In the genomic region with DNA sequence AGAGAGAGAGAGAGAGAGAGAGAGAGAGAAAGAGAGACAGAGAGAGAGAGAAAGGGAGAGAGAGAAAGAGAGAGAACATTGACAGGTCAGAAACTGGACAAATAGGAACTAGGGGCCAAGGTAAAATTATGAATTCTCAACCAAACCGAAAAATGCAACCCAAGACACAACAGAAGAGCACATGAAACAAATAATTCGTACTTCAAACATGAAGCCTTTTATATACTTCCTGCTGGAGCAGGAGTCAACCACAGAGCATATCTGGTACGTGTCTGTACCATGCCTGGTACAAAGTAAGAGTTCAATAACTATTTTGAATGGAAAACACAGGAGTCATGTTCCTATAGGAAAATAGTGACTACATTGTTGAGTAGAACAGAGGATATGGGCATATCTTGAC, we compare ENCODE assay signal across 16 cellular contexts. TPM values are rescaled to one million over a fixed set of nuclear protein-coding genes. Genes with fewer than 3 reads are reported as not detected.
DNase-seq lines count a peak whose midpoint lies in the region; ATAC-seq and TF ChIP-seq lines count a peak whose summit lies in the region.
"Had no signal": no experiment of that assay in that cellular context is flagged by ENCODE, and none has a peak within 500 bp of the region (broad histone marks: within the 10 kb centered on the region; RNA-seq: fewer than 3 reads in every experiment).

No MANE protein-coding gene starts in this region.

- H3K36me3 Mint-ChIP-seq in stimulated activated naive CD8-positive, alpha-beta T cell treated with anti-CD3 and anti-CD28 coated beads, Interleukin-15, Interleukin-2, amounts not matched to agents 100 ng/mL and 50 ng/mL, for 24 hours (ENCODE audit: low read depth), result no peaks in the 10 kb centered on the region
- no peaks in the 10 kb centered on the region for H3K36me3 Mint-ChIP-seq in activated T-helper 2 cell treated with anti-CD3 and anti-CD28 coated beads, Interferon-gamma antibody, Interleukin-2, Interleukin-4, amounts not matched to agents 10 μg/mL and 5 μg/mL and 100 μg/mL, durations not matched to agents 14 hours and 24 hours and 36 hours (ENCODE audit: low read depth)
- H3K36me3 Mint-ChIP-seq: stimulated activated naive B cell treated with anti-CD40 and anti-IgM and Interleukin-4, amounts not matched to agents 10 μg/mL and 1 μg/mL and 100 μg/mL, for 72 hours; WTC11 had no signal

- peak overlapping the region; percentile 29 for H3K27ac Mint-ChIP-seq in stimulated activated naive CD8-positive, alpha-beta T cell treated with anti-CD3 and anti-CD28 coated beads, Interleukin-15, Interleukin-2, amounts not matched to agents 100 ng/mL and 50 ng/mL, for 24 hours
- peak overlapping the region; percentile 10 for H3K27ac Mint-ChIP-seq in activated T-helper 2 cell treated with anti-CD3 and anti-CD28 coated beads, Interferon-gamma antibody, Interleukin-2, Interleukin-4, amounts not matched to agents 10 μg/mL and 5 μg/mL and 100 μg/mL, durations not matched to agents 14 hours and 24 hours and 36 hours
- H3K27ac Mint-ChIP-seq: stimulated activated naive B cell treated with anti-CD40 and anti-IgM and Interleukin-4, amounts not matched to agents 10 μg/mL and 1 μg/mL and 100 μg/mL, for 72 hours; WTC11 had no signal

- H3K9me3 ChIP-seq in KOPT-K1 (ENCODE audit: insufficient read depth, low read length, poor library complexity, severe bottlenecking), result no peaks in the 10 kb centered on the region
- H3K9me3 ChIP-seq: tibial artery had no signal

- intact Hi-C loops in activated T-helper 2 cell treated with anti-CD3 and anti-CD28 coated beads, Interferon-gamma antibody, Interleukin-2, Interleukin-4, amounts not matched to agents 10 μg/mL and 5 μg/mL and 100 μg/mL, durations not matched to agents 14 hours and 24 hours and 36 hours (cut with micrococcal nuclease), result no loop called here

- H3K4me1 Mint-ChIP-seq in stimulated activated naive CD8-positive, alpha-beta T cell treated with anti-CD3 and anti-CD28 coated beads, Interleukin-15, Interleukin-2, amounts not matched to agents 100 ng/mL and 50 ng/mL, for 24 hours (ENCODE audit: low read depth), result peaks cover 20% of the 10 kb centered on the region
- H3K4me1 Mint-ChIP-seq in activated T-helper 2 cell treated with anti-CD3 and anti-CD28 coated beads, Interferon-gamma antibody, Interleukin-2, Interleukin-4, amounts not matched to agents 10 μg/mL and 5 μg/mL and 100 μg/mL, durations not matched to agents 14 hours and 24 hours and 36 hours (ENCODE audit: low read depth), result peaks cover 23% of the 10 kb centered on the region

- no peak for DNase-seq in stimulated activated naive CD8-positive, alpha-beta T cell treated with anti-CD3 and anti-CD28 coated beads, Interleukin-15, Interleukin-2, amounts not matched to agents 100 U/mL and 50 U/mL, for 24 hours
- DNase-seq in activated T-helper 2 cell treated with anti-CD3 and anti-CD28 coated beads, Interferon-gamma antibody, Interleukin-2, Interleukin-4, amounts not matched to agents 10 μg/mL and 5 μg/mL and 100 μg/mL, durations not matched to agents 14 hours and 24 hours and 36 hours (ENCODE audit: low spot score), result no peak
- DNase-seq: brain microvascular endothelial cell; islet precursor cell; NCI-H1930; NCI-H345; right cardiac atrium; stimulated activated naive B cell treated with anti-CD40 and anti-IgM and Interleukin-4, amounts not matched to agents 10 μg/mL and 1 μg/mL and 100 μg/mL, for 72 hours; tibial artery had no signal

- no peak overlapping the region for H3K4me3 Mint-ChIP-seq in stimulated activated naive CD8-positive, alpha-beta T cell treated with anti-CD3 and anti-CD28 coated beads, Interleukin-15, Interleukin-2, amounts not matched to agents 100 ng/mL and 50 ng/mL, for 24 hours
- peak overlapping the region; percentile 15 for H3K4me3 Mint-ChIP-seq in activated T-helper 2 cell treated with anti-CD3 and anti-CD28 coated beads, Interferon-gamma antibody, Interleukin-2, Interleukin-4, amounts not matched to agents 10 μg/mL and 5 μg/mL and 100 μg/mL, durations not matched to agents 14 hours and 24 hours and 36 hours (ENCODE audit: low read depth)
- H3K4me3 Mint-ChIP-seq: stimulated activated naive B cell treated with anti-CD40 and anti-IgM and Interleukin-4, amounts not matched to agents 10 μg/mL and 1 μg/mL and 100 μg/mL, for 72 hours; WTC11 had no signal

- ATAC-seq in stimulated activated naive CD8-positive, alpha-beta T cell treated with anti-CD3 and anti-CD28 coated beads, Interleukin-15, Interleukin-2, amounts not matched to agents 100 U/mL and 50 U/mL, for 24 hours, result no peak
- ATAC-seq in HG03460 (IDR thresholded peaks at IDR 0.05; ENCODE audit: unreplicated experiment), result no peak
- ATAC-seq in SK-N-SH treated with all-trans-retinoic acid at 6 μM for 48 hours, result no peak
- ATAC-seq in GM21367 (IDR thresholded peaks at IDR 0.05; ENCODE audit: unreplicated experiment), result no peak
- ATAC-seq: right cardiac atrium; stimulated activated naive B cell treated with anti-CD40 and anti-IgM and Interleukin-4, amounts not matched to agents 10 μg/mL and 1 μg/mL and 100 μg/mL, for 72 hours; WTC11 had no signal

- no peaks in the 10 kb centered on the region for H3K36me3 ChIP-seq in KOPT-K1 (ENCODE audit: insufficient read depth, low read length)
- H3K36me3 ChIP-seq: brain microvascular endothelial cell, tibial artery had no signal

- no peaks in the 10 kb centered on the region for H3K9me3 Mint-ChIP-seq in stimulated activated naive CD8-positive, alpha-beta T cell treated with anti-CD3 and anti-CD28 coated beads, Interleukin-15, Interleukin-2, amounts not matched to agents 100 ng/mL and 50 ng/mL, for 24 hours
- no peaks in the 10 kb centered on the region for H3K9me3 Mint-ChIP-seq in activated T-helper 2 cell treated with anti-CD3 and anti-CD28 coated beads, Interferon-gamma antibody, Interleukin-2, Interleukin-4, amounts not matched to agents 10 μg/mL and 5 μg/mL and 100 μg/mL, durations not matched to agents 14 hours and 24 hours and 36 hours
- H3K9me3 Mint-ChIP-seq: stimulated activated naive B cell treated with anti-CD40 and anti-IgM and Interleukin-4, amounts not matched to agents 10 μg/mL and 1 μg/mL and 100 μg/mL, for 72 hours had no signal

- H3K27ac ChIP-seq in KOPT-K1 (ENCODE audit: low read depth, low read length, poor library complexity, severe bottlenecking), result peak overlapping the region; percentile 2
- H3K27ac ChIP-seq: brain microvascular endothelial cell, hepatocyte, tibial artery had no signal

- no peaks in the 10 kb centered on the region for H3K27me3 Mint-ChIP-seq in stimulated activated naive CD8-positive, alpha-beta T cell treated with anti-CD3 and anti-CD28 coated beads, Interleukin-15, Interleukin-2, amounts not matched to agents 100 ng/mL and 50 ng/mL, for 24 hours
- peaks cover 9% of the 10 kb centered on the region for H3K27me3 Mint-ChIP-seq in activated T-helper 2 cell treated with anti-CD3 and anti-CD28 coated beads, Interferon-gamma antibody, Interleukin-2, Interleukin-4, amounts not matched to agents 10 μg/mL and 5 μg/mL and 100 μg/mL, durations not matched to agents 14 hours and 24 hours and 36 hours (ENCODE audit: low read depth)
- H3K27me3 Mint-ChIP-seq: stimulated activated naive B cell treated with anti-CD40 and anti-IgM and Interleukin-4, amounts not matched to agents 10 μg/mL and 1 μg/mL and 100 μg/mL, for 72 hours had no signal

TF ChIP-seq in SK-N-SH treated with all-trans-retinoic acid at 6 μM for 48 hours, 23 proteins besides CTCF, POLR2A, EP300 and RAD21:
- TF ChIP-seq ZNF8 (CRISPR knock-in tag; IDR thresholded peaks at IDR 0.05), result no peak
- TF ChIP-seq TCF4 (CRISPR knock-in tag; IDR thresholded peaks at IDR 0.05; ENCODE audit: borderline replicate concordance), result no peak
TF ChIP-seq in SK-N-SH treated with all-trans-retinoic acid at 6 μM for 48 hours: peak in this region for 0.

RNA-seq across cellular contexts. Expression of gene VPS54, which starts 6.5 kb away (rescaled TPM):
- total RNA-seq in activated T-helper 2 cell treated with anti-CD3 and anti-CD28 coated beads, Interferon-gamma antibody, Interleukin-2, Interleukin-4, amounts not matched to agents 10 μg/mL and 5 μg/mL and 100 μg/mL, durations not matched to agents 14 hours and 24 hours and 36 hours, result 15.9 and 16.0 TPM in 2 replicates
